8 cellular contexts compared by ENCODE assay signal in genomic region chr2:161415041-161415440, GRCh38. TPM values are rescaled to one million over a fixed set of nuclear protein-coding genes. Genes with fewer than 3 reads are reported as not detected.
DNase-seq lines count a peak whose midpoint lies in the region; ATAC-seq and TF ChIP-seq lines count a peak whose summit lies in the region.

No MANE protein-coding gene starts in this region.

- POLR2A ChIA-PET in T-cell (lab: Charles Lee): interaction anchor here in 1 of 2 donors (0.7 kb wide), 1 partner anchor 479 kb away, joined by 3 read pairs; no protein-coding TSS in a partner anchor

- peak; percentile 64 for DNase-seq in activated CD8-positive, alpha-beta memory T cell treated with anti-CD3 and anti-CD28 coated beads for 24 hours
- DNase-seq in activated CD8-positive, alpha-beta memory T cell treated with anti-CD3 and anti-CD28 coated beads, Interleukin-2, amount 50 U/mL, for 4 hours: no peak
- DNase-seq in T-cell (peak in 1 of 34 experiments; percentile 10), fibroblast of villous mesenchyme (ENCODE audit: low read depth) (no peak), NCI-H187 (lab: John Stamatoyannopoulos, UW) (no peak), GF-D8 (lab: John Stamatoyannopoulos, UW) (no peak)
- DNase-seq in stimulated activated effector memory CD8-positive, alpha-beta T cell treated with anti-CD3 and anti-CD28 coated beads, Interleukin-12 subunit alpha, Interleukin-12 subunit beta, amount 100 ng/mL, for 72 hours (ENCODE audit: low spot score in 2 of 2): peak in 1 of 2 donors; percentile 55

- H3K27me3 Mint-ChIP-seq in T-cell: peaks cover 54 to 55% of the 10 kb centered on the region in 2 donors

- peaks cover 46 to 48% (median 46%) of the 10 kb centered on the region in 3 donors for H3K4me1 Mint-ChIP-seq in T-cell
- peaks cover 53% of the 10 kb centered on the region for H3K4me1 Mint-ChIP-seq in stimulated activated effector memory CD8-positive, alpha-beta T cell treated with anti-CD3 and anti-CD28 coated beads, Interleukin-12 subunit alpha, Interleukin-12 subunit beta, amount 100 ng/mL, for 72 hours

- CTCF ChIA-PET in T-cell (lab: Charles Lee): interaction anchor here in 1 of 2 donors (0.6 kb wide), 1 partner anchor 190 kb away, joined by 3 read pairs; no protein-coding TSS in a partner anchor

- ATAC-seq in HG02885 (IDR thresholded peaks at IDR 0.05; ENCODE audit: poor library complexity, unreplicated experiment) (peak; percentile 36), T-cell (replicated peaks in 1 of 4) (peak; percentile 32 to 59 (median 46))
- peak; percentile 55 for ATAC-seq in stimulated activated effector memory CD8-positive, alpha-beta T cell treated with anti-CD3 and anti-CD28 coated beads, Interleukin-12 subunit alpha, Interleukin-12 subunit beta, amount 100 ng/mL, for 72 hours

- TF ChIP-seq CTCF in fibroblast of villous mesenchyme (IDR thresholded peaks at IDR 0.05; ENCODE audit: insufficient read depth, low read depth, low read length): no peak

- H3K4me3 Mint-ChIP-seq in T-cell: peak overlapping the region; percentile 58 to 85 (median 71)
- H3K4me3 Mint-ChIP-seq in stimulated activated effector memory CD8-positive, alpha-beta T cell treated with anti-CD3 and anti-CD28 coated beads, Interleukin-12 subunit alpha, Interleukin-12 subunit beta, amount 100 ng/mL, for 72 hours: peak overlapping the region; percentile 73

- peaks cover 7% of the 10 kb centered on the region for H3K36me3 Mint-ChIP-seq in T-cell
- peaks cover 11% of the 10 kb centered on the region for H3K36me3 Mint-ChIP-seq in stimulated activated effector memory CD8-positive, alpha-beta T cell treated with anti-CD3 and anti-CD28 coated beads, Interleukin-12 subunit alpha, Interleukin-12 subunit beta, amount 100 ng/mL, for 72 hours

- H3K4me3 ChIP-seq in fibroblast of villous mesenchyme (ENCODE audit: low read depth, low read length): peak overlapping the region; percentile 59

- H3K9me3 Mint-ChIP-seq in T-cell: no peaks in the 10 kb centered on the region
- H3K9me3 Mint-ChIP-seq in stimulated activated effector memory CD8-positive, alpha-beta T cell treated with anti-CD3 and anti-CD28 coated beads, Interleukin-12 subunit alpha, Interleukin-12 subunit beta, amount 100 ng/mL, for 72 hours: no peaks in the 10 kb centered on the region

- H3K27ac Mint-ChIP-seq in T-cell: no peak overlapping the region
- peak overlapping the region; percentile 26 for H3K27ac Mint-ChIP-seq in stimulated activated effector memory CD8-positive, alpha-beta T cell treated with anti-CD3 and anti-CD28 coated beads, Interleukin-12 subunit alpha, Interleukin-12 subunit beta, amount 100 ng/mL, for 72 hours

RNA-seq across cellular contexts. Expression of gene TBR1, which starts 1.1 kb away (rescaled TPM):
- total RNA-seq in T-cell (not detected), fibroblast of villous mesenchyme (under 0.01 TPM in 1 of 2 replicates, not detected in the other)
